In genomic region chr4:2963185-2964076, GRCh38 we compare ENCODE assay signal across 1 cellular context.
TF ChIP-seq lines count a peak whose summit lies in the region.

TSS of gene GRK4 (plus strand) at chr4:2963571. CDS start at chr4:2964071, 500 bp downstream.
TSS of gene NOP14 (minus strand) at chr4:2963406. CDS start at chr4:2963319, 87 bp downstream.

TF ChIP-seq in HEK293, 187 proteins besides CTCF, POLR2A, EP300 and RAD21 (continued from another document and continues in another):
- TF ChIP-seq ZNF148 (tag by site-specific recombination; IDR thresholded peaks at IDR 0.05; ENCODE audit: borderline replicate concordance) = no peak
- peak; percentile 55 for TF ChIP-seq EGR2 (tag by site-specific recombination; IDR thresholded peaks at IDR 0.05; ENCODE audit: low read depth)
- TF ChIP-seq ZBTB1 (tag by site-specific recombination; IDR thresholded peaks at IDR 0.05) = no peak
- TF ChIP-seq ZNF121 (tag by site-specific recombination; IDR thresholded peaks at IDR 0.05) = 0 out of 2 replicates have a peak, but pooled peaks have one; percentile 33
- no peak for TF ChIP-seq ZNF473 (tag by site-specific recombination; IDR thresholded peaks at IDR 0.05)
- TF ChIP-seq SP2 (tag by site-specific recombination; IDR thresholded peaks at IDR 0.05) = peak; percentile 50
- TF ChIP-seq KLF1 (tag by site-specific recombination; IDR thresholded peaks at IDR 0.05) = no peak
- TF ChIP-seq ZNF624 (tag by site-specific recombination; IDR thresholded peaks at IDR 0.05) = no peak
- TF ChIP-seq ZNF239 (tag by site-specific recombination; IDR thresholded peaks at IDR 0.05) = no peak
- no peak for TF ChIP-seq PRDM10 (tag by site-specific recombination; IDR thresholded peaks at IDR 0.05)
- TF ChIP-seq ZBTB11 (tag by site-specific recombination; conservative IDR thresholded peaks at IDR 0.05; ENCODE audit: low read depth) = no peak; the same call in 1 of the 2 replicates
- peak; percentile 99 for TF ChIP-seq ZBTB26 (tag by site-specific recombination; optimal IDR thresholded peaks at IDR 0.05)
- peak; percentile 61; the same call in 1 of the 2 replicates for TF ChIP-seq ZNF394 (tag by site-specific recombination; IDR thresholded peaks at IDR 0.05; ENCODE audit: borderline replicate concordance)
- TF ChIP-seq ZNF302 (tag by site-specific recombination; IDR thresholded peaks at IDR 0.05; ENCODE audit: low read depth) = no peak
- TF ChIP-seq ZNF398 (tag by site-specific recombination; IDR thresholded peaks at IDR 0.05) = no peak
- peak; percentile 84 for TF ChIP-seq ZIC2 (tag by site-specific recombination; IDR thresholded peaks at IDR 0.05)
- TF ChIP-seq SCRT2 (tag by site-specific recombination; IDR thresholded peaks at IDR 0.05) = peak; percentile 31; the same call in 1 of the 2 replicates
- no peak for TF ChIP-seq ATF2 (tag by site-specific recombination; IDR thresholded peaks at IDR 0.05; ENCODE audit: low read depth)
- TF ChIP-seq ZNF548 (tag by site-specific recombination; IDR thresholded peaks at IDR 0.05) = no peak
- no peak; the same call in 1 of the 2 replicates for TF ChIP-seq KLF10 (tag by site-specific recombination; IDR thresholded peaks at IDR 0.05)
- peak; percentile 34; the same call in 1 of the 2 replicates for TF ChIP-seq OVOL3 (tag by site-specific recombination; IDR thresholded peaks at IDR 0.05)
- TF ChIP-seq ZNF416 (tag by site-specific recombination; IDR thresholded peaks at IDR 0.05) = no peak
- no peak; the same call in 1 of the 2 replicates for TF ChIP-seq TRIM28 (IDR thresholded peaks at IDR 0.05; ENCODE audit: borderline replicate concordance, low read length)
- TF ChIP-seq ZNF76 (tag by site-specific recombination; IDR thresholded peaks at IDR 0.05; ENCODE audit: borderline replicate concordance, low read depth) = peak; percentile 99
- no peak for TF ChIP-seq RBAK (tag by site-specific recombination; IDR thresholded peaks at IDR 0.05)
- 0 out of 2 replicates have a peak, but pooled peaks have one; percentile 12 for TF ChIP-seq ZSCAN4 (tag by site-specific recombination; IDR thresholded peaks at IDR 0.05)
- TF ChIP-seq ZBTB48 (tag by site-specific recombination; IDR thresholded peaks at IDR 0.05) = peak; percentile 51; the same call in 1 of the 2 replicates
- no peak for TF ChIP-seq ZNF558 (tag by site-specific recombination; IDR thresholded peaks at IDR 0.05)
- no peak for TF ChIP-seq ZNF354C (tag by site-specific recombination; IDR thresholded peaks at IDR 0.05; ENCODE audit: borderline replicate concordance, low read depth)
- TF ChIP-seq KLF16 (tag by site-specific recombination; IDR thresholded peaks at IDR 0.05) = peak; percentile 85; the same call in 1 of the 2 replicates
- TF ChIP-seq ZNF629 (tag by site-specific recombination; IDR thresholded peaks at IDR 0.05) = peak; percentile 34; the same call in 1 of the 2 replicates
- TF ChIP-seq ZBTB10 (tag by site-specific recombination; IDR thresholded peaks at IDR 0.05) = peak; percentile 89
- no peak for TF ChIP-seq ZNF274 (IDR thresholded peaks at IDR 0.05; ENCODE audit: low read length)
- TF ChIP-seq ZNF274 (tag by site-specific recombination; IDR thresholded peaks at IDR 0.05; ENCODE audit: borderline replicate concordance) = no peak
- TF ChIP-seq ZNF341 (tag by site-specific recombination; IDR thresholded peaks at IDR 0.05; ENCODE audit: low read depth) = peak; percentile 83
- peak; percentile 18; the same call in 1 of the 2 replicates for TF ChIP-seq OSR2 (tag by site-specific recombination; IDR thresholded peaks at IDR 0.05)
- peak; percentile 69; the same call in 1 of the 2 replicates for TF ChIP-seq ZBTB17 (tag by site-specific recombination; IDR thresholded peaks at IDR 0.05)
- peak; percentile 84 for TF ChIP-seq ZEB2 (tag by site-specific recombination; IDR thresholded peaks at IDR 0.05)
- TF ChIP-seq GLIS2 (tag by site-specific recombination; IDR thresholded peaks at IDR 0.05) = peak; percentile 65
- no peak for TF ChIP-seq MZF1 (tag by site-specific recombination; IDR thresholded peaks at IDR 0.05; ENCODE audit: borderline replicate concordance)
- no peak for TF ChIP-seq ZNF837 (tag by site-specific recombination; IDR thresholded peaks at IDR 0.05)
- TF ChIP-seq SCRT1 (tag by site-specific recombination; IDR thresholded peaks at IDR 0.05; ENCODE audit: borderline replicate concordance) = no peak
- no peak for TF ChIP-seq ZSCAN23 (tag by site-specific recombination; IDR thresholded peaks at IDR 0.05)
- peak; percentile 83; the same call in 1 of the 2 replicates for TF ChIP-seq ZNF580 (tag by site-specific recombination; IDR thresholded peaks at IDR 0.05)
- no peak for TF ChIP-seq HOXA7 (CRISPR knock-in tag; IDR thresholded peaks at IDR 0.05; ENCODE audit: borderline replicate concordance)
- no peak for TF ChIP-seq ZNF157 (tag by site-specific recombination; IDR thresholded peaks at IDR 0.05)
